8 cellular contexts compared by ENCODE assay signal in genomic region chr9:125829743-125830142, GRCh38.
DNase-seq lines count a peak whose midpoint lies in the region; ATAC-seq and FAIRE-seq lines count a peak whose summit lies in the region.

No MANE protein-coding gene starts in this region.

- peak; percentile 45 for DNase-seq in NCI-H2029 treated with DMSO at 0.1 percent for 48 hours (lab: John Stamatoyannopoulos, UW)
- peak; percentile 34 for DNase-seq in activated naive CD4-positive, alpha-beta T cell treated with Interleukin-2 at 50 U/mL for 16 hours
- peak in 2 of 3 experiments; percentile 13 to 19 for DNase-seq in stimulated activated CD4-positive, alpha-beta T cell treated with anti-CD3 and anti-CD28 coated beads, TNF-alpha, amount 100 ng/mL, for 4 hours (ENCODE audit: low read depth in 3 of 3)
- DNase-seq in NCI-H1694 treated with DMSO at 0.1 percent for 48 hours (lab: John Stamatoyannopoulos, UW) = no peak
- DNase-seq in superior temporal gyrus (ENCODE audit: extremely low spot score) = no peak

- FAIRE-seq in islet of Langerhans (lab: Jason Lieb, UNC) = peak; percentile 95

- ATAC-seq in GM19438 (IDR thresholded peaks at IDR 0.05; ENCODE audit: low read depth, unreplicated experiment) = peak; percentile 68
- ATAC-seq in GM21825 (IDR thresholded peaks at IDR 0.05; ENCODE audit: unreplicated experiment) = no peak

Comparison
In these comparisons a context has a peak if more than half of its experiments do, and no peak if none do; other contexts are left out.
1. DNase-seq: peak in NCI-H2029 treated with DMSO at 0.1 percent for 48 hours (single experiment), activated naive CD4-positive, alpha-beta T cell treated with Interleukin-2 at 50 U/mL for 16 hours (single experiment) and stimulated activated CD4-positive, alpha-beta T cell treated with anti-CD3 and anti-CD28 coated beads, TNF-alpha, amount 100 ng/mL, for 4 hours (2 of 3); none in NCI-H1694 treated with DMSO at 0.1 percent for 48 hours (single experiment) and superior temporal gyrus (single experiment).